9 cellular contexts compared by ENCODE assay signal in the genomic region with DNA sequence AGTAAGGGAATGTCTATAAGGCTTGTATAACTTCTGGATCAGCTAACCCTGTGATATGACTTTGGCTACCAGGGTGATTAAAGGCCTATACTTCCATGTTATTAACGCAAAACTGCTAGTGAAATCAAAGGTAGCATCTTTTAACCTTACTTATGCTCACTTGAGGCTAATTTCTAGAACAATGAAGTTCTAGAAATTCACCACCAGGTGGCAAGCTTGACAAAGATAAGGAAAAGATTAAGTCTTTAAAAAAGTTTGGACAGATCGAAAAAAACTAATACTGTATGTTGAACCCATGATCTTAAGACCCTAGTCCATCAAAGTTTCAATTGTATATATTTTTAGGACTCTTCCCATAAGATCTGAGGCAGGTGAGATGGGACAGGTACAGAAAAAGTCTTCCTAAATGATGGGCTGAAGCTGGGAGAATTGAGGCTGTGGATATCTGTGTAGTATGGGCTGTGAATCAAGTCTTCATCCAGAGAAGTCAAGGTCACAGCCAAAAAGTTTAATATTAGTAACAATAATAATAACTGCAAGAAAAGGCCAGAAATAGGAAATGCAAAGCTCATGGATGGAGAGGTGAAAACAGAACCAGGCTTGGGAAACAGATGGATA. TPM values are rescaled to one million over a fixed set of nuclear protein-coding genes. Genes with fewer than 3 reads are reported as not detected.
A peak's percentile ranks its signal among the peaks of the same experiment; 100 is the strongest.
DNase-seq lines count a peak whose midpoint lies in the region; ATAC-seq and TF ChIP-seq lines count a peak whose summit lies in the region.
"Had no signal": no experiment of that assay in that cellular context is flagged by ENCODE, and none has a peak within 500 bp of the region (broad histone marks: within the 10 kb centered on the region; RNA-seq: fewer than 3 reads in every experiment).

No MANE protein-coding gene starts in this region.

- H3K9me3 ChIP-seq in neural progenitor cell (ENCODE audit: low read depth), result no peaks in the 10 kb centered on the region

- H3K27me3 ChIP-seq in neural progenitor cell, result no peaks in the 10 kb centered on the region

- H3K36me3 ChIP-seq in neural progenitor cell, result no peaks in the 10 kb centered on the region

- no peak for ATAC-seq in HG03108 (IDR thresholded peaks at IDR 0.05; ENCODE audit: unreplicated experiment)

- H3K4me3 ChIP-seq in GM12864 (ENCODE audit: low read depth, low read length), result no peak overlapping the region
- H3K4me3 ChIP-seq in neural progenitor cell, result no peak overlapping the region

- peaks cover 21% of the 10 kb centered on the region for H3K36me3 Mint-ChIP-seq in neural progenitor cell

- H3K27ac Mint-ChIP-seq in neural progenitor cell, result no peak overlapping the region

- H3K9ac ChIP-seq in neural progenitor cell, result no peak overlapping the region

- no peak overlapping the region for H3K27ac ChIP-seq in neural progenitor cell

- DNase-seq in AML-193 (lab: John Stamatoyannopoulos, UW) (peak; percentile 14 to 47), GM12864 (ENCODE audit: low read depth) (no peak), NCI-H69 (lab: John Stamatoyannopoulos, UW) (peak; percentile 41), dermis microvascular lymphatic vessel endothelial cell (ENCODE audit: low read depth in 2 of 2) (peak; percentile 34 to 53), neural progenitor cell (ENCODE audit: low spot score) (peak; percentile 43), NCI-H187 treated with DMSO at 0.1 percent for 48 hours (lab: John Stamatoyannopoulos, UW) (no peak), NCI-H2081 treated with DMSO at 0.1 percent for 48 hours (lab: John Stamatoyannopoulos, UW) (no peak)

- H3K4me1 Mint-ChIP-seq in neural progenitor cell, result no peaks in the 10 kb centered on the region

- no peak overlapping the region for H3K4me2 ChIP-seq in neural progenitor cell

- no peaks in the 10 kb centered on the region for H3K4me1 ChIP-seq in neural progenitor cell

- peaks cover 5% of the 10 kb centered on the region for H3K9me3 Mint-ChIP-seq in neural progenitor cell
- H3K9me3 Mint-ChIP-seq: immature natural killer cell had no signal

- H3K79me2 ChIP-seq in neural progenitor cell (ENCODE audit: low read depth), result peaks cover 77% of the 10 kb centered on the region

- peaks cover 2% of the 10 kb centered on the region for H4K20me1 ChIP-seq in neural progenitor cell (ENCODE audit: low read depth)

- no peak overlapping the region for H3K4me3 Mint-ChIP-seq in neural progenitor cell
- H3K4me3 Mint-ChIP-seq: immature natural killer cell had no signal

- no peaks in the 10 kb centered on the region for H3K27me3 Mint-ChIP-seq in neural progenitor cell (ENCODE audit: insufficient read depth, low read depth)

- TF ChIP-seq CTCF in GM12864 (IDR thresholded peaks at IDR 0.05; ENCODE audit: low read depth, low read length, missing control alignments) (peak; percentile 48), neural progenitor cell (IDR thresholded peaks at IDR 0.05) (peak; percentile 70)

- H2AFZ ChIP-seq in neural progenitor cell (replicated peaks), result no peak overlapping the region

- no peaks in the 10 kb centered on the region for H3F3A ChIP-seq in neural progenitor cell (ENCODE audit: low read depth)

RNA-seq across cellular contexts. Expression of gene KYAT3, which starts 18.8 kb away (rescaled TPM):
- total RNA-seq in dermis microvascular lymphatic vessel endothelial cell (16.8 and 17.3 TPM in 2 replicates), neural progenitor cell (ENCODE audit: low replicate concordance) (80.2 and 113 TPM in 2 replicates)

RNA-seq across cellular contexts. Expression of gene RBMXL1, which starts 18.8 kb away (rescaled TPM):
- total RNA-seq in dermis microvascular lymphatic vessel endothelial cell (5.7 and 6.2 TPM in 2 replicates), neural progenitor cell (ENCODE audit: low replicate concordance) (15.4 and 19.0 TPM in 2 replicates)

RNA-seq across cellular contexts. Expression of gene GBP3, which starts 49.0 kb away (rescaled TPM):
- total RNA-seq in dermis microvascular lymphatic vessel endothelial cell (13.0 and 15.6 TPM in 2 replicates), neural progenitor cell (ENCODE audit: low replicate concordance) (not detected in 2 replicates)

Comparison
In these comparisons a context has a peak if more than half of its experiments do, and no peak if none do; other contexts are left out.
1. DNase-seq: peak in AML-193 (2 of 2), NCI-H69 (single experiment), dermis microvascular lymphatic vessel endothelial cell (2 of 2) and neural progenitor cell (single experiment); none in GM12864 (single experiment), NCI-H187 treated with DMSO at 0.1 percent for 48 hours (single experiment) and NCI-H2081 treated with DMSO at 0.1 percent for 48 hours (single experiment).
2. RNA of gene GBP3, which starts 49.0 kb away (total RNA-seq): 13.0 to 15.6 TPM in dermis microvascular lymphatic vessel endothelial cell; not detected in neural progenitor cell; every median in the first group is over 10 times any median in the second.